Comparison of ENCODE assay signal across 8 cellular contexts in genomic region chr5:122078116-122078865, GRCh38. TPM values are rescaled to one million over a fixed set of nuclear protein-coding genes. Genes with fewer than 3 reads are reported as not detected.
DNase-seq lines count a peak whose midpoint lies in the region; ATAC-seq and TF ChIP-seq lines count a peak whose summit lies in the region.

Gene LOX (minus strand): TSS chr5:122078259. CDS start chr5:122077985, 274 bp downstream.

- H3K27me3 ChIP-seq in left ventricle myocardium inferior (ENCODE audit: low read depth), result peaks cover 32% of the 10 kb centered on the region

- H3K9me3 ChIP-seq in left ventricle myocardium inferior (replicated peaks), result no peaks in the 10 kb centered on the region

- H3K36me3 ChIP-seq in left ventricle myocardium inferior, result no peaks in the 10 kb centered on the region

- peaks cover 26% of the 10 kb centered on the region for H3K4me1 ChIP-seq in left ventricle myocardium inferior

- DNase-seq in NCI-H1105 treated with DMSO at 0.1 percent for 48 hours (lab: John Stamatoyannopoulos, UW), result peak; percentile 14
- DNase-seq in NCI-H1105 (lab: John Stamatoyannopoulos, UW), result no peak
- peak; percentile 87 for DNase-seq in M059J (ENCODE audit: low read depth)
- DNase-seq in left ventricle myocardium inferior, result peak; percentile 71
- DNase-seq in posterior vena cava (ENCODE audit: low spot score), result peak; percentile 95
- DNase-seq in COLO668 (lab: John Stamatoyannopoulos, UW; ENCODE audit: unreplicated experiment), result no peak

- H3K27ac ChIP-seq in adipose tissue (ENCODE audit: low read depth, low read length) (no peak within 1 kb of the TSS), left ventricle myocardium inferior (replicated peaks) (peak within 1 kb of the TSS; percentile 72)

- no peak for ATAC-seq in HG03520 (IDR thresholded peaks at IDR 0.05; ENCODE audit: unreplicated experiment)

- H3K4me3 ChIP-seq in left ventricle myocardium inferior, result peak within 1 kb of the TSS; percentile 75

- WGBS in adipose tissue, 3 donors, result 1 to 4% (median 2%) methylated on average over 33 of the region's 33 CpGs

- no peak for TF ChIP-seq CTCF in left ventricle myocardium inferior (IDR thresholded peaks at IDR 0.05; ENCODE audit: borderline replicate concordance)

- intact Hi-C loops in left ventricle myocardium inferior (cut with micrococcal nuclease) (no loop called here), posterior vena cava (cut with DNase I) (loop anchor here (5.0 to 10.0 kb wide), 2 partner anchors 79 to 113 kb away; partner anchors contain the start of gene SRFBP1 (in 1 of the 2))

RNA-seq across cellular contexts. Expression of gene LOX, which starts in this region (rescaled TPM):
- 20.9 and 37.7 TPM in 2 replicates for total RNA-seq in M059J (2014; rRNA removed; shearing (Covaris generic))
- 10 to 100 TPM in 2 of 3 donors, 1 to 10 TPM in 1; 3.7 to 29.7 (median 10.7) TPM for polyA plus RNA-seq in adipose tissue
- total RNA-seq in left ventricle myocardium inferior (4.4 TPM), posterior vena cava (10 to 100 TPM; 58.6 to 98.8 TPM)

Comparison
In these comparisons a context has a peak if more than half of its experiments do, and no peak if none do; other contexts are left out.
1. DNase-seq: peak in NCI-H1105 treated with DMSO at 0.1 percent for 48 hours (single experiment), M059J (single experiment), left ventricle myocardium inferior (single experiment) and posterior vena cava (single experiment); none in NCI-H1105 (single experiment) and COLO668 (single experiment).